Comparison of ENCODE assay signal across 1 cellular context in the genomic region with DNA sequence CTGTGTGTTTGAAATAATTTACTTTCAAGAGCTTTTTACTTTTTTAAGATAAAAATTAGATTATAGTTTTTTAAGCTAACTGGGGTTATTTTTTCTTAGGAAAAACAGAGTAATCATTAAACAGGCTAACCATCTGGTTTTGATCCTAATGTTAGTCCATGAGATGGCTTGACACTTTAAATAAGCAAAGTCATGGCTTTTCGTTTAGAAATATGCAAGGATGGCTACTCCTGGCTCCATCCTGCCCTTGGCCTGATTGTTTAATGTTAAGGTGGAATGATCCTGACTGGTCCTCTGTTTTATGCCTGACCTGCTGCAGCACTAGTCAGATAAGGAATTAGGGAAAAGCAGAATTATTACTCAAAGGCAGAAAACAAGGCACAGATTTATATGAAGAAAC.
TF ChIP-seq lines count a peak whose summit lies in the region.

No MANE protein-coding gene starts in this region.

TF ChIP-seq in GM23338, 12 proteins besides CTCF, POLR2A, EP300 and RAD21 (continued from another document):
- TF ChIP-seq, protein P1, sequence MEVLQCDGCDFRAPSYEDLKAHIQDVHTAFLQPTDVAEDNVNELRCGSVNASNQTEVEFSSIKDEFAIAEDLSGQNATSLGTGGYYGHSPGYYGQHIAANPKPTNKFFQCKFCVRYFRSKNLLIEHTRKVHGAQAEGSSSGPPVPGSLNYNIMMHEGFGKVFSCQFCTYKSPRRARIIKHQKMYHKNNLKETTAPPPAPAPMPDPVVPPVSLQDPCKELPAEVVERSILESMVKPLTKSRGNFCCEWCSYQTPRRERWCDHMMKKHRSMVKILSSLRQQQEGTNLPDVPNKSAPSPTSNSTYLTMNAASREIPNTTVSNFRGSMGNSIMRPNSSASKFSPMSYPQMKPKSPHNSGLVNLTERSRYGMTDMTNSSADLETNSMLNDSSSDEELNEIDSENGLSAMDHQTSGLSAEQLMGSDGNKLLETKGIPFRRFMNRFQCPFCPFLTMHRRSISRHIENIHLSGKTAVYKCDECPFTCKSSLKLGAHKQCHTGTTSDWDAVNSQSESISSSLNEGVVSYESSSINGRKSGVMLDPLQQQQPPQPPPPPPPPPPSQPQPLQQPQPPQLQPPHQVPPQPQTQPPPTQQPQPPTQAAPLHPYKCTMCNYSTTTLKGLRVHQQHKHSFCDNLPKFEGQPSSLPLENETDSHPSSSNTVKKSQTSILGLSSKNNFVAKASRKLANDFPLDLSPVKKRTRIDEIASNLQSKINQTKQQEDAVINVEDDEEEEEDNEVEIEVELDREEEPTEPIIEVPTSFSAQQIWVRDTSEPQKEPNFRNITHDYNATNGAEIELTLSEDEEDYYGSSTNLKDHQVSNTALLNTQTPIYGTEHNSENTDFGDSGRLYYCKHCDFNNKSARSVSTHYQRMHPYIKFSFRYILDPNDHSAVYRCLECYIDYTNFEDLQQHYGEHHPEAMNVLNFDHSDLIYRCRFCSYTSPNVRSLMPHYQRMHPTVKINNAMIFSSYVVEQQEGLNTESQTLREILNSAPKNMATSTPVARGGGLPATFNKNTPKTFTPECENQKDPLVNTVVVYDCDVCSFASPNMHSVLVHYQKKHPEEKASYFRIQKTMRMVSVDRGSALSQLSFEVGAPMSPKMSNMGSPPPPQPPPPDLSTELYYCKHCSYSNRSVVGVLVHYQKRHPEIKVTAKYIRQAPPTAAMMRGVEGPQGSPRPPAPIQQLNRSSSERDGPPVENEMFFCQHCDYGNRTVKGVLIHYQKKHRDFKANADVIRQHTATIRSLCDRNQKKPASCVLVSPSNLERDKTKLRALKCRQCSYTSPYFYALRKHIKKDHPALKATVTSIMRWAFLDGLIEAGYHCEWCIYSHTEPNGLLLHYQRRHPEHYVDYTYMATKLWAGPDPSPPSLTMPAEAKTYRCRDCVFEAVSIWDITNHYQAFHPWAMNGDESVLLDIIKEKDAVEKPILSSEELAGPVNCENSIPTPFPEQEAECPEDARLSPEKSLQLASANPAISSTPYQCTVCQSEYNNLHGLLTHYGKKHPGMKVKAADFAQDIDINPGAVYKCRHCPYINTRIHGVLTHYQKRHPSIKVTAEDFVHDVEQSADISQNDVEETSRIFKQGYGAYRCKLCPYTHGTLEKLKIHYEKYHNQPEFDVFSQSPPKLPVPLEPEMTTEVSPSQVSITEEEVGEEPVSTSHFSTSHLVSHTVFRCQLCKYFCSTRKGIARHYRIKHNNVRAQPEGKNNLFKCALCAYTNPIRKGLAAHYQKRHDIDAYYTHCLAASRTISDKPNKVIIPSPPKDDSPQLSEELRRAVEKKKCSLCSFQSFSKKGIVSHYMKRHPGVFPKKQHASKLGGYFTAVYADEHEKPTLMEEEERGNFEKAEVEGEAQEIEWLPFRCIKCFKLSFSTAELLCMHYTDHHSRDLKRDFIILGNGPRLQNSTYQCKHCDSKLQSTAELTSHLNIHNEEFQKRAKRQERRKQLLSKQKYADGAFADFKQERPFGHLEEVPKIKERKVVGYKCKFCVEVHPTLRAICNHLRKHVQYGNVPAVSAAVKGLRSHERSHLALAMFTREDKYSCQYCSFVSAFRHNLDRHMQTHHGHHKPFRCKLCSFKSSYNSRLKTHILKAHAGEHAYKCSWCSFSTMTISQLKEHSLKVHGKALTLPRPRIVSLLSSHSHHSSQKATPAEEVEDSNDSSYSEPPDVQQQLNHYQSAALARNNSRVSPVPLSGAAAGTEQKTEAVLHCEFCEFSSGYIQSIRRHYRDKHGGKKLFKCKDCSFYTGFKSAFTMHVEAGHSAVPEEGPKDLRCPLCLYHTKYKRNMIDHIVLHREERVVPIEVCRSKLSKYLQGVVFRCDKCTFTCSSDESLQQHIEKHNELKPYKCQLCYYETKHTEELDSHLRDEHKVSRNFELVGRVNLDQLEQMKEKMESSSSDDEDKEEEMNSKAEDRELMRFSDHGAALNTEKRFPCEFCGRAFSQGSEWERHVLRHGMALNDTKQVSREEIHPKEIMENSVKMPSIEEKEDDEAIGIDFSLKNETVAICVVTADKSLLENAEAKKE (CRISPR knock-in tag; IDR thresholded peaks at IDR 0.05): no peak
- TF ChIP-seq ZNF114 (CRISPR knock-in tag; IDR thresholded peaks at IDR 0.05): no peak
- no peak for TF ChIP-seq EZH2phosphoT487 (IDR thresholded peaks at IDR 0.05; ENCODE audit: unreplicated experiment)
- TF ChIP-seq NANOG (IDR thresholded peaks at IDR 0.05; ENCODE audit: borderline replicate concordance): no peak
- TF ChIP-seq JUNB (IDR thresholded peaks at IDR 0.05; ENCODE audit: unreplicated experiment): no peak
- TF ChIP-seq, protein P2, sequence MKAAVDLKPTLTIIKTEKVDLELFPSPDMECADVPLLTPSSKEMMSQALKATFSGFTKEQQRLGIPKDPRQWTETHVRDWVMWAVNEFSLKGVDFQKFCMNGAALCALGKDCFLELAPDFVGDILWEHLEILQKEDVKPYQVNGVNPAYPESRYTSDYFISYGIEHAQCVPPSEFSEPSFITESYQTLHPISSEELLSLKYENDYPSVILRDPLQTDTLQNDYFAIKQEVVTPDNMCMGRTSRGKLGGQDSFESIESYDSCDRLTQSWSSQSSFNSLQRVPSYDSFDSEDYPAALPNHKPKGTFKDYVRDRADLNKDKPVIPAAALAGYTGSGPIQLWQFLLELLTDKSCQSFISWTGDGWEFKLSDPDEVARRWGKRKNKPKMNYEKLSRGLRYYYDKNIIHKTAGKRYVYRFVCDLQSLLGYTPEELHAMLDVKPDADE (IDR thresholded peaks at IDR 0.05): no peak
- TF ChIP-seq ZNF331 (CRISPR knock-in tag; IDR thresholded peaks at IDR 0.05; ENCODE audit: low read depth): no peak
- TF ChIP-seq POLR2AphosphoS5 (IDR thresholded peaks at IDR 0.05; ENCODE audit: low read depth): no peak
- TF ChIP-seq, protein P3, sequence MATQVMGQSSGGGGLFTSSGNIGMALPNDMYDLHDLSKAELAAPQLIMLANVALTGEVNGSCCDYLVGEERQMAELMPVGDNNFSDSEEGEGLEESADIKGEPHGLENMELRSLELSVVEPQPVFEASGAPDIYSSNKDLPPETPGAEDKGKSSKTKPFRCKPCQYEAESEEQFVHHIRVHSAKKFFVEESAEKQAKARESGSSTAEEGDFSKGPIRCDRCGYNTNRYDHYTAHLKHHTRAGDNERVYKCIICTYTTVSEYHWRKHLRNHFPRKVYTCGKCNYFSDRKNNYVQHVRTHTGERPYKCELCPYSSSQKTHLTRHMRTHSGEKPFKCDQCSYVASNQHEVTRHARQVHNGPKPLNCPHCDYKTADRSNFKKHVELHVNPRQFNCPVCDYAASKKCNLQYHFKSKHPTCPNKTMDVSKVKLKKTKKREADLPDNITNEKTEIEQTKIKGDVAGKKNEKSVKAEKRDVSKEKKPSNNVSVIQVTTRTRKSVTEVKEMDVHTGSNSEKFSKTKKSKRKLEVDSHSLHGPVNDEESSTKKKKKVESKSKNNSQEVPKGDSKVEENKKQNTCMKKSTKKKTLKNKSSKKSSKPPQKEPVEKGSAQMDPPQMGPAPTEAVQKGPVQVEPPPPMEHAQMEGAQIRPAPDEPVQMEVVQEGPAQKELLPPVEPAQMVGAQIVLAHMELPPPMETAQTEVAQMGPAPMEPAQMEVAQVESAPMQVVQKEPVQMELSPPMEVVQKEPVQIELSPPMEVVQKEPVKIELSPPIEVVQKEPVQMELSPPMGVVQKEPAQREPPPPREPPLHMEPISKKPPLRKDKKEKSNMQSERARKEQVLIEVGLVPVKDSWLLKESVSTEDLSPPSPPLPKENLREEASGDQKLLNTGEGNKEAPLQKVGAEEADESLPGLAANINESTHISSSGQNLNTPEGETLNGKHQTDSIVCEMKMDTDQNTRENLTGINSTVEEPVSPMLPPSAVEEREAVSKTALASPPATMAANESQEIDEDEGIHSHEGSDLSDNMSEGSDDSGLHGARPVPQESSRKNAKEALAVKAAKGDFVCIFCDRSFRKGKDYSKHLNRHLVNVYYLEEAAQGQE (IDR thresholded peaks at IDR 0.05; ENCODE audit: unreplicated experiment): no peak
- TF ChIP-seq STAT1 (IDR thresholded peaks at IDR 0.05; ENCODE audit: unreplicated experiment): no peak
